ENCODE assay signal across 20 cellular contexts in genomic region chr14:39108791-39109190, GRCh38.
"Had no signal": no experiment of that assay in that cellular context is flagged by ENCODE, and none has a peak within 500 bp of the region (broad histone marks: within the 10 kb centered on the region; RNA-seq: fewer than 3 reads in every experiment).

No MANE protein-coding gene starts in this region.

- H3K27me3 ChIP-seq: MG63, Peyer's patch, SJCRH30 had no signal

- H3K4me2 ChIP-seq: PC-9 had no signal

- H2AFZ ChIP-seq: PC-9 had no signal

- ATAC-seq: Right ventricle myocardium inferior, SK-N-SH treated with all-trans-retinoic acid at 6 μM for 48 hours had no signal

- H3K27ac ChIP-seq: PC-9, Peyer's patch, SJCRH30 had no signal

- H3K36me3 ChIP-seq: MG63, Peyer's patch, SJCRH30 had no signal

- H3K4me1 ChIP-seq: SJCRH30 had no signal

- DNase-seq: KBM-7, MG63, NCI-H1092, NCI-H1105 treated with DMSO at 0.1 percent for 48 hours, NCI-H1417 treated with DMSO at 0.1 percent for 48 hours, NCI-H1694 treated with DMSO at 0.1 percent for 48 hours, NCI-H1930, NCI-H2081, NCI-H2107, NCI-H2227 treated with DMSO at 0.1 percent for 48 hours, NCI-H524, NCI-H526 treated with DMSO at 0.1 percent for 48 hours, NCI-H774, OCI-M1, PC-9, Peyer's patch, SHP77 treated with DMSO at 0.1 percent for 48 hours, SJCRH30 had no signal

- H3K9me3 ChIP-seq: MG63, Peyer's patch, SJCRH30 had no signal

- H3K4me3 ChIP-seq: MG63, PC-9, Peyer's patch had no signal
